ENCODE assay signal across 1 cellular context in the genomic region with DNA sequence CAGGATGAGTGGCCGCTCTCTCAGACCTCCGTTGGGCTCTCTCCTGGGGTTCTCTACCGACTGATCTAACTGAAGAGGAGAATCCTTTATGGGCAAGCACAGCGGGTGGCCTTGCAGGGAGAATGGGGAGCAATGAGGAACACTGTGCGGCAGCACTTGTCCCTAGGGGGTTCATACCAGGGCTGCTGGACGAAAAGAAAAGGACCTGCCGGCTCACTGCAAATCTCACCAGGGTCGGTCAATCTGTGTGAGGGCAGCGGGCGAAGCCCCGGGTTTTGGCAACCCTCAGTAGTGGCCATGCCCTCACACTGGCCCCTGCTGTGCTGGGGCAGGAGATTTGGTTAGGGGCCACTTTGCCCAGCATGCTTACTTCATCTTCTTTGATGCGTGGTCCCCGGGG.
TF ChIP-seq lines count a peak whose summit lies in the region.

No MANE protein-coding gene starts in this region.

TF ChIP-seq in GM23338, 12 proteins besides CTCF, POLR2A, EP300 and RAD21 (continued from another document):
- TF ChIP-seq, protein P1, sequence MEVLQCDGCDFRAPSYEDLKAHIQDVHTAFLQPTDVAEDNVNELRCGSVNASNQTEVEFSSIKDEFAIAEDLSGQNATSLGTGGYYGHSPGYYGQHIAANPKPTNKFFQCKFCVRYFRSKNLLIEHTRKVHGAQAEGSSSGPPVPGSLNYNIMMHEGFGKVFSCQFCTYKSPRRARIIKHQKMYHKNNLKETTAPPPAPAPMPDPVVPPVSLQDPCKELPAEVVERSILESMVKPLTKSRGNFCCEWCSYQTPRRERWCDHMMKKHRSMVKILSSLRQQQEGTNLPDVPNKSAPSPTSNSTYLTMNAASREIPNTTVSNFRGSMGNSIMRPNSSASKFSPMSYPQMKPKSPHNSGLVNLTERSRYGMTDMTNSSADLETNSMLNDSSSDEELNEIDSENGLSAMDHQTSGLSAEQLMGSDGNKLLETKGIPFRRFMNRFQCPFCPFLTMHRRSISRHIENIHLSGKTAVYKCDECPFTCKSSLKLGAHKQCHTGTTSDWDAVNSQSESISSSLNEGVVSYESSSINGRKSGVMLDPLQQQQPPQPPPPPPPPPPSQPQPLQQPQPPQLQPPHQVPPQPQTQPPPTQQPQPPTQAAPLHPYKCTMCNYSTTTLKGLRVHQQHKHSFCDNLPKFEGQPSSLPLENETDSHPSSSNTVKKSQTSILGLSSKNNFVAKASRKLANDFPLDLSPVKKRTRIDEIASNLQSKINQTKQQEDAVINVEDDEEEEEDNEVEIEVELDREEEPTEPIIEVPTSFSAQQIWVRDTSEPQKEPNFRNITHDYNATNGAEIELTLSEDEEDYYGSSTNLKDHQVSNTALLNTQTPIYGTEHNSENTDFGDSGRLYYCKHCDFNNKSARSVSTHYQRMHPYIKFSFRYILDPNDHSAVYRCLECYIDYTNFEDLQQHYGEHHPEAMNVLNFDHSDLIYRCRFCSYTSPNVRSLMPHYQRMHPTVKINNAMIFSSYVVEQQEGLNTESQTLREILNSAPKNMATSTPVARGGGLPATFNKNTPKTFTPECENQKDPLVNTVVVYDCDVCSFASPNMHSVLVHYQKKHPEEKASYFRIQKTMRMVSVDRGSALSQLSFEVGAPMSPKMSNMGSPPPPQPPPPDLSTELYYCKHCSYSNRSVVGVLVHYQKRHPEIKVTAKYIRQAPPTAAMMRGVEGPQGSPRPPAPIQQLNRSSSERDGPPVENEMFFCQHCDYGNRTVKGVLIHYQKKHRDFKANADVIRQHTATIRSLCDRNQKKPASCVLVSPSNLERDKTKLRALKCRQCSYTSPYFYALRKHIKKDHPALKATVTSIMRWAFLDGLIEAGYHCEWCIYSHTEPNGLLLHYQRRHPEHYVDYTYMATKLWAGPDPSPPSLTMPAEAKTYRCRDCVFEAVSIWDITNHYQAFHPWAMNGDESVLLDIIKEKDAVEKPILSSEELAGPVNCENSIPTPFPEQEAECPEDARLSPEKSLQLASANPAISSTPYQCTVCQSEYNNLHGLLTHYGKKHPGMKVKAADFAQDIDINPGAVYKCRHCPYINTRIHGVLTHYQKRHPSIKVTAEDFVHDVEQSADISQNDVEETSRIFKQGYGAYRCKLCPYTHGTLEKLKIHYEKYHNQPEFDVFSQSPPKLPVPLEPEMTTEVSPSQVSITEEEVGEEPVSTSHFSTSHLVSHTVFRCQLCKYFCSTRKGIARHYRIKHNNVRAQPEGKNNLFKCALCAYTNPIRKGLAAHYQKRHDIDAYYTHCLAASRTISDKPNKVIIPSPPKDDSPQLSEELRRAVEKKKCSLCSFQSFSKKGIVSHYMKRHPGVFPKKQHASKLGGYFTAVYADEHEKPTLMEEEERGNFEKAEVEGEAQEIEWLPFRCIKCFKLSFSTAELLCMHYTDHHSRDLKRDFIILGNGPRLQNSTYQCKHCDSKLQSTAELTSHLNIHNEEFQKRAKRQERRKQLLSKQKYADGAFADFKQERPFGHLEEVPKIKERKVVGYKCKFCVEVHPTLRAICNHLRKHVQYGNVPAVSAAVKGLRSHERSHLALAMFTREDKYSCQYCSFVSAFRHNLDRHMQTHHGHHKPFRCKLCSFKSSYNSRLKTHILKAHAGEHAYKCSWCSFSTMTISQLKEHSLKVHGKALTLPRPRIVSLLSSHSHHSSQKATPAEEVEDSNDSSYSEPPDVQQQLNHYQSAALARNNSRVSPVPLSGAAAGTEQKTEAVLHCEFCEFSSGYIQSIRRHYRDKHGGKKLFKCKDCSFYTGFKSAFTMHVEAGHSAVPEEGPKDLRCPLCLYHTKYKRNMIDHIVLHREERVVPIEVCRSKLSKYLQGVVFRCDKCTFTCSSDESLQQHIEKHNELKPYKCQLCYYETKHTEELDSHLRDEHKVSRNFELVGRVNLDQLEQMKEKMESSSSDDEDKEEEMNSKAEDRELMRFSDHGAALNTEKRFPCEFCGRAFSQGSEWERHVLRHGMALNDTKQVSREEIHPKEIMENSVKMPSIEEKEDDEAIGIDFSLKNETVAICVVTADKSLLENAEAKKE (CRISPR knock-in tag; IDR thresholded peaks at IDR 0.05) = no peak
TF ChIP-seq in GM23338: peak in this region for 1.
